In the genomic region with DNA sequence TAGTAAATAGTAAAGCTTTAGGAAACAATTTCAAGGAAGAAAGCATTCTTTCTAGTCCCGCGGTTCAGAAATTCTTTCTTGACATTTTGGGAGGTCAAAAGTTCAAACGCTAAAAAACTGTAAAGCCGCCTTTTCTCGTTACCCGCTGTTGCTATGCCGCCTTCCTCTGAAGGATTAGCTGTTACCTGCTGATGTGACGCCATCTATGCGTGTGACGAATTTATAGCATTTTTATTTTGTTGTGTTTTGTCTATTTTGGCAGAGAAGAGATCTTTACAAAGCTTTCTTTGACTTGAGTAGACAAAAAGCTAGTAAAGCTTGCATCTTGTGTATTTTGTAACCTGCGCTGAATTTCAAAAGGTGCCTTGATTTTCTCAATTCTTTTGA, we compare ENCODE assay signal across 10 cellular contexts.
DNase-seq lines count a peak whose midpoint lies in the region; ATAC-seq, FAIRE-seq and TF ChIP-seq lines count a peak whose summit lies in the region.
"Had no signal": no experiment of that assay in that cellular context is flagged by ENCODE, and none has a peak within 500 bp of the region (broad histone marks: within the 10 kb centered on the region; RNA-seq: fewer than 3 reads in every experiment).

No MANE protein-coding gene starts in this region.

- no peak for ATAC-seq in activated T-cell treated with anti-CD3 and anti-CD28 coated beads, Interleukin-2, amount 50 U/mL, for 72 hours (replicated peaks in 1 of 2)

- H3K27ac ChIP-seq in keratinocyte (ENCODE audit: control insufficient read depth, insufficient read depth, low read length), result no peak overlapping the region
- no peak overlapping the region for H3K27ac ChIP-seq in subcutaneous abdominal adipose tissue (ENCODE audit: low read depth, low read length)
- H3K27ac ChIP-seq in GM23248, result no peak overlapping the region

- no peak for FAIRE-seq in keratinocyte (lab: Jason Lieb, UNC)
- FAIRE-seq: H54 had no signal

- H3K4me2 ChIP-seq in keratinocyte (ENCODE audit: control insufficient read depth, extremely low read depth, insufficient read depth, low read depth, low read length) (peak overlapping the region; percentile 83), GM23248 (ENCODE audit: unreplicated experiment) (no peak overlapping the region)

- dilution Hi-C loops in keratinocyte (cut with MboI; ENCODE audit: extremely low pct_ligation_motif_present, low sequenced_read_pairs), result no loop called here

- POLR2A ChIA-PET in activated CD4-positive, alpha-beta memory T cell treated with anti-CD3 and anti-CD28 coated beads, Interleukin-2, amount 10 ng/mL, durations not matched to agents 7 days and 5 days (lab: Charles Lee), result no interaction called here

- CTCF ChIA-PET in activated CD4-positive, alpha-beta memory T cell treated with anti-CD3 and anti-CD28 coated beads, Interleukin-2, amount 10 ng/mL, durations not matched to agents 7 days and 5 days (lab: Charles Lee), result no interaction called here

- no peaks in the 10 kb centered on the region for H3K9me2 ChIP-seq in GM23248 (ENCODE audit: insufficient read depth)

- H3K4me3 ChIP-seq in keratinocyte (ENCODE audit: control insufficient read depth in 2 of 3, extremely low read depth in 1 of 3, insufficient read depth in 2 of 3, low read depth in 1 of 3, low read length in 3 of 3) (peak overlapping the region in 2 of 3 experiments; percentile 35 to 52), subcutaneous abdominal adipose tissue (ENCODE audit: low read depth in 1 of 5, low read length in 5 of 5) (peak overlapping the region in 3 of 5 donors; percentile 72 to 78 (median 72)), GM23248 (no peak overlapping the region)

- peaks cover 68% of the 10 kb centered on the region for H3K27me3 Mint-ChIP-seq in activated T-cell treated with anti-CD3 and anti-CD28 coated beads, Interleukin-2, amount 50 U/mL, for 72 hours (ENCODE audit: low read depth)
- H3K27me3 Mint-ChIP-seq in activated CD4-positive, alpha-beta memory T cell treated with anti-CD3 and anti-CD28 coated beads, Interleukin-2, amount 10 ng/mL, durations not matched to agents 7 days and 5 days, result peaks cover 59% of the 10 kb centered on the region

- no peaks in the 10 kb centered on the region for H3F3A ChIP-seq in GM23248 (ENCODE audit: insufficient read depth)

- in situ Hi-C loops in GM23248 (cut with MboI), result no loop called here

- no peak overlapping the region for H3K9ac ChIP-seq in keratinocyte (ENCODE audit: control insufficient read depth, extremely low read depth, insufficient read depth, low read length)
- H3K9ac ChIP-seq in subcutaneous abdominal adipose tissue (ENCODE audit: low read length in 5 of 5), result no peak overlapping the region
- H3K9ac ChIP-seq in GM23248, result no peak overlapping the region

- peaks cover 4% of the 10 kb centered on the region for H3K9me3 ChIP-seq in keratinocyte (ENCODE audit: control insufficient read depth, low read depth, low read length)
- H3K9me3 ChIP-seq in subcutaneous abdominal adipose tissue (ENCODE audit: control insufficient read depth in 5 of 5, low read length in 5 of 5), result peaks cover 0 to 6% (median 0%) of the 10 kb centered on the region in 5 donors
- H3K9me3 ChIP-seq in GM23248 (ENCODE audit: low read depth), result no peaks in the 10 kb centered on the region

- H3K9me3 Mint-ChIP-seq in activated T-cell treated with anti-CD3 and anti-CD28 coated beads, Interleukin-2, amount 50 U/mL, for 72 hours, result peaks cover 0 to 4% of the 10 kb centered on the region in 2 donors
- no peaks in the 10 kb centered on the region for H3K9me3 Mint-ChIP-seq in activated CD4-positive, alpha-beta memory T cell treated with anti-CD3 and anti-CD28 coated beads, Interleukin-2, amount 10 ng/mL, durations not matched to agents 7 days and 5 days

- H2AFZ ChIP-seq in keratinocyte (ENCODE audit: control insufficient read depth, low read length), result no peak overlapping the region
- H2AFZ ChIP-seq in GM23248, result no peak overlapping the region

- DNase-seq in activated T-cell treated with anti-CD3 and anti-CD28 coated beads, Interleukin-2, amount 50 U/mL, for 72 hours, result no peak
- DNase-seq in activated T-cell treated with anti-CD3 and anti-CD28 coated beads, Interleukin-2, amount 50 U/mL, for 48 hours, result no peak
- no peak for DNase-seq in activated CD4-positive, alpha-beta memory T cell treated with anti-CD3 and anti-CD28 coated beads, Interleukin-2, amount 10 ng/mL, durations not matched to agents 7 days and 5 days
- DNase-seq in keratinocyte (ENCODE audit: low read depth, low spot score), result no peak
- DNase-seq in GM03348 (ENCODE audit: low spot score), result no peak
- no peak for DNase-seq in GM23248
- no peak for DNase-seq in stimulated activated CD8-positive, alpha-beta memory T cell treated with anti-CD3 and anti-CD28 coated beads, Interleukin-4, amount 100 ng/mL, for 48 hours
- DNase-seq: T1000 had no signal

- no peak for TF ChIP-seq CTCF in keratinocyte (optimal IDR thresholded peaks at IDR 0.05 in 1 of 3, IDR thresholded peaks at IDR 0.05 in 1 of 3, conservative IDR thresholded peaks at IDR 0.05 in 1 of 3; ENCODE audit: extremely low read depth in 1 of 3, insufficient read depth in 2 of 3, low read length in 3 of 3)

- peaks cover 0 to 5% of the 10 kb centered on the region in 2 donors for H3K36me3 Mint-ChIP-seq in activated T-cell treated with anti-CD3 and anti-CD28 coated beads, Interleukin-2, amount 50 U/mL, for 72 hours (ENCODE audit: insufficient read depth in 2 of 2)
- peaks cover 3% of the 10 kb centered on the region for H3K36me3 Mint-ChIP-seq in activated CD4-positive, alpha-beta memory T cell treated with anti-CD3 and anti-CD28 coated beads, Interleukin-2, amount 10 ng/mL, durations not matched to agents 7 days and 5 days (ENCODE audit: low read depth)

- H3K36me3 ChIP-seq in keratinocyte (ENCODE audit: control insufficient read depth in 2 of 2, extremely low read depth in 1 of 2, insufficient read depth in 2 of 2, low read length in 2 of 2) (no peaks in the 10 kb centered on the region), subcutaneous abdominal adipose tissue (ENCODE audit: control insufficient read depth in 5 of 5, insufficient read depth in 5 of 5, low read length in 5 of 5) (no peaks in the 10 kb centered on the region), GM23248 (ENCODE audit: low read depth) (no peaks in the 10 kb centered on the region)

- no peak overlapping the region for H3K27ac Mint-ChIP-seq in activated T-cell treated with anti-CD3 and anti-CD28 coated beads, Interleukin-2, amount 50 U/mL, for 72 hours
- H3K27ac Mint-ChIP-seq in activated CD4-positive, alpha-beta memory T cell treated with anti-CD3 and anti-CD28 coated beads, Interleukin-2, amount 10 ng/mL, durations not matched to agents 7 days and 5 days, result peak overlapping the region; percentile 0

- peaks cover 8% of the 10 kb centered on the region for H3K4me1 Mint-ChIP-seq in activated T-cell treated with anti-CD3 and anti-CD28 coated beads, Interleukin-2, amount 50 U/mL, for 72 hours (ENCODE audit: low read depth)
- H3K4me1 Mint-ChIP-seq in activated CD4-positive, alpha-beta memory T cell treated with anti-CD3 and anti-CD28 coated beads, Interleukin-2, amount 10 ng/mL, durations not matched to agents 7 days and 5 days, result peaks cover 13% of the 10 kb centered on the region

- peak overlapping the region; percentile 69 to 83 for H3K4me3 Mint-ChIP-seq in activated T-cell treated with anti-CD3 and anti-CD28 coated beads, Interleukin-2, amount 50 U/mL, for 72 hours
- peak overlapping the region; percentile 45 for H3K4me3 Mint-ChIP-seq in activated CD4-positive, alpha-beta memory T cell treated with anti-CD3 and anti-CD28 coated beads, Interleukin-2, amount 10 ng/mL, durations not matched to agents 7 days and 5 days

- H3K27me3 ChIP-seq in keratinocyte (ENCODE audit: control insufficient read depth, extremely low read depth, insufficient read depth, low read length), result peaks cover 10% of the 10 kb centered on the region
- H3K27me3 ChIP-seq in subcutaneous abdominal adipose tissue (ENCODE audit: control insufficient read depth in 5 of 5, insufficient read depth in 4 of 5, low read length in 5 of 5), result no peaks in the 10 kb centered on the region
- H3K27me3 ChIP-seq in GM23248 (replicated peaks; ENCODE audit: insufficient read depth), result peaks cover 34% of the 10 kb centered on the region

- 72 to 81% methylated on average over 11 of the region's 11 CpGs for WGBS in GM23248 (ENCODE audit: low coverage in 1 of 2, low lambda C conversion rate in 2 of 2, missing lambda C conversion rate in 2 of 2), 2 experiments

- no peaks in the 10 kb centered on the region for H3K79me2 ChIP-seq in keratinocyte (ENCODE audit: control insufficient read depth, insufficient read depth, low read length)
- H3K79me2 ChIP-seq in GM23248 (ENCODE audit: insufficient read depth), result no peaks in the 10 kb centered on the region

- H3K4me1 ChIP-seq in keratinocyte (ENCODE audit: control insufficient read depth, extremely low read depth, insufficient read depth, low read length) (no peaks in the 10 kb centered on the region), subcutaneous abdominal adipose tissue (ENCODE audit: control insufficient read depth in 5 of 5, insufficient read depth in 5 of 5, low read length in 5 of 5) (peaks cover 0 to 18% (median 12%) of the 10 kb centered on the region in 5 donors), GM23248 (ENCODE audit: insufficient read depth) (no peaks in the 10 kb centered on the region)

- H4K20me1 ChIP-seq in keratinocyte (ENCODE audit: control insufficient read depth, extremely low read depth, insufficient read depth, low read length), result no peaks in the 10 kb centered on the region
- no peaks in the 10 kb centered on the region for H4K20me1 ChIP-seq in GM23248 (ENCODE audit: insufficient read depth)

- H3K9me1 ChIP-seq in keratinocyte (ENCODE audit: control insufficient read depth, extremely low read depth, insufficient read depth, low read length), result no peaks in the 10 kb centered on the region
